32 cellular contexts compared by ENCODE assay signal in genomic region chr5:91586232-91586631, GRCh38.
"Had no signal": no experiment of that assay in that cellular context is flagged by ENCODE, and none has a peak within 500 bp of the region (broad histone marks: within the 10 kb centered on the region; RNA-seq: fewer than 3 reads in every experiment).

No MANE protein-coding gene starts in this region.

- H3K4me3 Mint-ChIP-seq: activated CD4-positive, alpha-beta memory T cell treated with anti-CD3 and anti-CD28 coated beads for 36 hours; activated CD4-positive, alpha-beta T cell treated with anti-CD3 and anti-CD28 coated beads, Interleukin-2, amount 10 ng/mL, durations not matched to agents 24 days and 14 days; activated T-helper 1 cell treated with anti-CD3 and anti-CD28 coated beads, Interleukin-12 subunit alpha, Interleukin-12 subunit beta, Interleukin-2, Interleukin-4 antibody, amounts not matched to agents 30 ng/mL and 10 ng/mL and 1 ng/mL, durations not matched to agents 14 hours and 24 hours and 36 hours; effector memory CD8-positive, alpha-beta T cell; immature natural killer cell; memory B cell; naive thymus-derived CD4-positive, alpha-beta T cell; neural crest cell; stimulated activated effector memory CD8-positive, alpha-beta T cell treated with anti-CD3 and anti-CD28 coated beads, Interleukin-12 subunit alpha, Interleukin-12 subunit beta, amount 100 ng/mL, for 72 hours; stimulated activated naive CD8-positive, alpha-beta T cell treated with anti-CD3 and anti-CD28 coated beads, Interleukin-15, Interleukin-2, amounts not matched to agents 100 ng/mL and 50 ng/mL, for 24 hours had no signal

- H3K27me3 Mint-ChIP-seq: activated CD4-positive, alpha-beta memory T cell treated with anti-CD3 and anti-CD28 coated beads for 36 hours; activated CD4-positive, alpha-beta T cell treated with anti-CD3 and anti-CD28 coated beads, Interleukin-2, amount 10 ng/mL, durations not matched to agents 24 days and 14 days; effector memory CD8-positive, alpha-beta T cell; memory B cell; stimulated activated naive CD8-positive, alpha-beta T cell treated with anti-CD3 and anti-CD28 coated beads, Interleukin-15, Interleukin-2, amounts not matched to agents 100 ng/mL and 50 ng/mL, for 24 hours had no signal

- H3K27ac Mint-ChIP-seq: activated CD4-positive, alpha-beta memory T cell treated with anti-CD3 and anti-CD28 coated beads for 36 hours; activated CD4-positive, alpha-beta T cell treated with anti-CD3 and anti-CD28 coated beads, Interleukin-2, amount 10 ng/mL, durations not matched to agents 24 days and 14 days; activated T-helper 1 cell treated with anti-CD3 and anti-CD28 coated beads, Interleukin-12 subunit alpha, Interleukin-12 subunit beta, Interleukin-2, Interleukin-4 antibody, amounts not matched to agents 30 ng/mL and 10 ng/mL and 1 ng/mL, durations not matched to agents 14 hours and 24 hours and 36 hours; effector memory CD8-positive, alpha-beta T cell; immature natural killer cell; memory B cell; naive thymus-derived CD4-positive, alpha-beta T cell; stimulated activated effector memory CD8-positive, alpha-beta T cell treated with anti-CD3 and anti-CD28 coated beads, Interleukin-12 subunit alpha, Interleukin-12 subunit beta, amount 100 ng/mL, for 72 hours; stimulated activated naive CD8-positive, alpha-beta T cell treated with anti-CD3 and anti-CD28 coated beads, Interleukin-15, Interleukin-2, amounts not matched to agents 100 ng/mL and 50 ng/mL, for 24 hours had no signal

- H3K4me1 Mint-ChIP-seq: activated CD4-positive, alpha-beta T cell treated with anti-CD3 and anti-CD28 coated beads, Interleukin-2, amount 10 ng/mL, durations not matched to agents 24 days and 14 days; immature natural killer cell; memory B cell; naive thymus-derived CD4-positive, alpha-beta T cell; neural crest cell; stimulated activated effector memory CD8-positive, alpha-beta T cell treated with anti-CD3 and anti-CD28 coated beads, Interleukin-12 subunit alpha, Interleukin-12 subunit beta, amount 100 ng/mL, for 72 hours had no signal

- DNase-seq: activated CD4-positive, alpha-beta memory T cell treated with anti-CD3 and anti-CD28 coated beads for 36 hours; activated CD4-positive, alpha-beta T cell treated with anti-CD3 and anti-CD28 coated beads, Interleukin-2, amount 10 ng/mL, durations not matched to agents 24 days and 14 days; activated CD4-positive, CD25-positive, alpha-beta regulatory T cell treated with anti-CD3 and anti-CD28 coated beads, Interleukin-2, amount 50 U/mL, for 72 hours; activated CD8-positive, alpha-beta memory T cell treated with anti-CD3 and anti-CD28 coated beads, Interleukin-2, amount 50 U/mL, for 4 hours; activated gamma-delta T cell; activated naive CD4-positive, alpha-beta T cell treated with anti-CD3 and anti-CD28 coated beads, Interleukin-2, amount 50 U/mL, for 16 hours; activated T-cell treated with anti-CD3 and anti-CD28 coated beads, Interleukin-2, amount 50 U/mL, for 1 hour; amniotic stem cell; caudate nucleus; cortex of kidney; effector memory CD8-positive, alpha-beta T cell; erythroblast; foreskin fibroblast; head of caudate nucleus; hypothalamus; immature natural killer cell; kidney; left colon; midbrain; naive thymus-derived CD4-positive, alpha-beta T cell; nucleus accumbens; pancreas; retina; sigmoid colon; small intestine; stimulated activated CD4-positive, alpha-beta T cell treated with anti-CD3 and anti-CD28 coated beads, Interleukin-4, amount 100 ng/mL, for 24 hours; trophoblast cell had no signal

- H3K36me3 Mint-ChIP-seq: activated CD4-positive, alpha-beta memory T cell treated with anti-CD3 and anti-CD28 coated beads for 36 hours; immature natural killer cell; memory B cell; naive thymus-derived CD4-positive, alpha-beta T cell; stimulated activated effector memory CD8-positive, alpha-beta T cell treated with anti-CD3 and anti-CD28 coated beads, Interleukin-12 subunit alpha, Interleukin-12 subunit beta, amount 100 ng/mL, for 72 hours had no signal

- ATAC-seq: effector memory CD8-positive, alpha-beta T cell; left colon; naive thymus-derived CD4-positive, alpha-beta T cell; pancreas; stimulated activated effector memory CD8-positive, alpha-beta T cell treated with anti-CD3 and anti-CD28 coated beads, Interleukin-12 subunit alpha, Interleukin-12 subunit beta, amount 100 ng/mL, for 72 hours had no signal

- H3K9me3 Mint-ChIP-seq: effector memory CD8-positive, alpha-beta T cell had no signal
